Comparison of ENCODE assay signal across 1 cellular context in the genomic region with DNA sequence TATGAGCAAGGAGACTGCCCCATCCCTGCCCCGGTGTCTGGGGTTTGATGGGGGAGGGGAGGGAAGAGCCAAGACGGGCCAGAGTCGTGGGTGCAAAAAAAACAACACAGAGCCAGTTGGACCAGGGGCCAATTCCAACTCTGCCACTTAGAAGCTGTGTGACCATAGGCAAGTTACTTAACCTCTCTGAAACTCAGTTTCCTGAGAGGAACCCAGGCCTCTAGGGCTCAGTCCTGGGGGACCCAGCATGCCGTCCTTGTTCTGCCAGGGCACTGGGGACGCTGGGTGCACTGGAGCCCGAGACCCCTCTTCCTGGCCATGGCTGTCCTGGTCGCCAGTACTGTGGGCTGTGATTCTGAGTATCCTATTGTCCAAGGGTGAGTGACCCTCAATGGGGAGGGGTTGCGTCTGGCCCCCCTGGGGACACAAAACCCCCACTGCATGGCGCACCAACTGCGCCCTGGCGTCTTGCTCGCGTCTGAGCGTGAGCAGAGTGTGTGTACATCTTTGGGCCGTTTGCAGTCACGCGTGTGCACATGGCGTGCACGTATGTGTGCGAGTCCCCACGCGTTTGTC.
TF ChIP-seq lines count a peak whose summit lies in the region.

No MANE protein-coding gene starts in this region.

TF ChIP-seq in neural cell, 6 proteins besides CTCF, POLR2A, EP300 and RAD21 (continued from another document):
- TF ChIP-seq REST (IDR thresholded peaks at IDR 0.05; ENCODE audit: borderline replicate concordance) (no peak), TAF1 (IDR thresholded peaks at IDR 0.05; ENCODE audit: low read depth) (no peak), EZH2 (IDR thresholded peaks at IDR 0.05; ENCODE audit: borderline replicate concordance, insufficient read depth, low read length, poor library complexity, severe bottlenecking) (no peak), POLR2AphosphoS5 (IDR thresholded peaks at IDR 0.05) (no peak)
